ENCODE assay signal across 20 cellular contexts in the genomic region with DNA sequence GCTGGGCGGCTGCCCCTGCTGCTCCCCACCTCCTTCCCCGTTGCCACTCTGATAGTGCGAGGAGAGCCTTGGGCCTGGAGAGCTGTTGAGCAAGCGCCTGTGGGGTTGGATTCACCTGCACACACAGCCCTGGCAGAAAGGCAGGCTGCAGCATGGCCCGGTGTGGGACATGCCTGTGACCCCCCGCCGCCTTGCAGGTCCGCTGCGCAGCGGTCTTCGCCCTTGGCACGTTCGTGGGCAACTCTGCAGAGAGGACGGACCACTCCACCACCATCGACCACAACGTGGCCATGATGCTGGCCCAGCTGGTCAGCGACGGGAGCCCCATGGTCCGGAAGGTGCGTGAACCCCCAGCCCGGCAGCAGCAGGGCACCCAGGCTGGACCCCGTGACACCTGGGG.
"Had no signal": no experiment of that assay in that cellular context is flagged by ENCODE, and none has a peak within 500 bp of the region (broad histone marks: within the 10 kb centered on the region; RNA-seq: fewer than 3 reads in every experiment).

No MANE protein-coding gene starts in this region.

- H3K27me3 Mint-ChIP-seq: activated CD4-positive, alpha-beta T cell treated with anti-CD3 and anti-CD28 coated beads for 36 hours; central memory CD8-positive, alpha-beta T cell; progenitor cell of endocrine pancreas had no signal

- H3K27ac Mint-ChIP-seq: activated CD4-positive, alpha-beta T cell treated with anti-CD3 and anti-CD28 coated beads for 36 hours; brain; nephron progenitor cell; progenitor cell of endocrine pancreas; T-helper 2 cell treated with Interferon-gamma antibody and Interleukin-4, amounts not matched to agents 5 μg/mL and 100 μg/mL, for 36 hours had no signal

- FAIRE-seq: endometrium, frontal cortex, small intestine, TTC549 had no signal

- H3K4me3 ChIP-seq: coronary artery, stomach, vagina had no signal

- DNase-seq: activated CD4-positive, alpha-beta T cell treated with anti-CD3 and anti-CD28 coated beads for 36 hours; activated CD4-positive, alpha-beta T cell treated with anti-CD3 and anti-CD28 coated beads, Interleukin-2, amount 50 U/mL, for 48 hours; activated naive CD4-positive, alpha-beta T cell; erythroblast; midbrain; nephron progenitor cell; occipital lobe; small intestine; stimulated activated CD4-positive, alpha-beta T cell treated with anti-CD3 and anti-CD28 coated beads, Interleukin-4, amount 100 ng/mL, for 1 hour; stomach; trophoblast cell had no signal

- H3K4me3 Mint-ChIP-seq: activated CD4-positive, alpha-beta T cell treated with anti-CD3 and anti-CD28 coated beads for 36 hours; brain; central memory CD8-positive, alpha-beta T cell; nephron progenitor cell; T-helper 2 cell treated with Interferon-gamma antibody and Interleukin-4, amounts not matched to agents 5 μg/mL and 100 μg/mL, for 36 hours had no signal

- H3K9me3 Mint-ChIP-seq: brain; central memory CD8-positive, alpha-beta T cell; nephron progenitor cell; T-helper 2 cell treated with Interferon-gamma antibody and Interleukin-4, amounts not matched to agents 5 μg/mL and 100 μg/mL, for 36 hours had no signal

- H3K27ac ChIP-seq: coronary artery, stomach, vagina had no signal

- H3K9me3 ChIP-seq: stomach, vagina had no signal

- H3K4me1 ChIP-seq: stomach, vagina had no signal

- H3K27me3 ChIP-seq: stomach, vagina had no signal

- ATAC-seq: activated CD4-positive, alpha-beta T cell treated with anti-CD3 and anti-CD28 coated beads for 36 hours had no signal
